11 cellular contexts compared by ENCODE assay signal in the genomic region with DNA sequence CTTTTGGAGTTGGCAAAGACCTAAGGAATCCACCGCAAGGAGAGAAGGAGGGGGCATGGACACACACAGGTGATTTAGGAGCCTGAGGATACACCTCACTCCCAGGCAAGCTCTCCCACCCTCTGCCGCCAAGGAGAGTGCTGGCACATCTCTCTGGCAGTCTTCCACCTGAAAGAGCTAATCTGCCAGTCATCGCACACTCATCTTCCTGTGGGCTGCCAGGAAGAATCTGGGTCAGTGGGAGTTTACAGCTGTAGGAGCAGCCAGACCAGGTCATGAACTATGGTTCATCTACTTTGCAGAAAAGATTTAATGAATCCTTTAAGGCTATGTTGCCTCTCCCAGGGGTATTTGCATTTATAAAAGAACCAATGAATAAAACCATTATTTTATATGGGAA.
DNase-seq lines count a peak whose midpoint lies in the region; ATAC-seq, FAIRE-seq and TF ChIP-seq lines count a peak whose summit lies in the region.
"Had no signal": no experiment of that assay in that cellular context is flagged by ENCODE, and none has a peak within 500 bp of the region (broad histone marks: within the 10 kb centered on the region; RNA-seq: fewer than 3 reads in every experiment).

No MANE protein-coding gene starts in this region.

- H3K4me1 ChIP-seq in Panc1 (ENCODE audit: control insufficient read depth, insufficient read depth, low read length) = peaks cover 19% of the 10 kb centered on the region; the same call in 1 of the 2 replicates

- H3K4me1 Mint-ChIP-seq in T-cell = no peaks in the 10 kb centered on the region
- H3K4me1 Mint-ChIP-seq: activated naive CD8-positive, alpha-beta T cell treated with anti-CD3 and anti-CD28 coated beads, Interleukin-2, amount 10 ng/mL, durations not matched to agents 7 days and 5 days; IgD-negative memory B cell had no signal

- H3K9me3 ChIP-seq in Panc1 (ENCODE audit: control insufficient read depth, insufficient read depth, low read depth, low read length) = no peaks in the 10 kb centered on the region

- no peak overlapping the region for H3K4me3 Mint-ChIP-seq in T-cell
- H3K4me3 Mint-ChIP-seq: activated naive CD8-positive, alpha-beta T cell treated with anti-CD3 and anti-CD28 coated beads, Interleukin-2, amount 10 ng/mL, durations not matched to agents 7 days and 5 days; IgD-negative memory B cell had no signal

- no peaks in the 10 kb centered on the region for H3K9me3 Mint-ChIP-seq in T-cell
- H3K9me3 Mint-ChIP-seq: activated naive CD8-positive, alpha-beta T cell treated with anti-CD3 and anti-CD28 coated beads, Interleukin-2, amount 10 ng/mL, durations not matched to agents 7 days and 5 days; IgD-negative memory B cell had no signal

- TF ChIP-seq CTCF in Panc1 (IDR thresholded peaks at IDR 0.05) = no peak

- ATAC-seq in Panc1 (peak; percentile 70), esophagus mucosa (peak; percentile 74), T-cell (replicated peaks in 1 of 4) (no peak), GM21737 (IDR thresholded peaks at IDR 0.05; ENCODE audit: unreplicated experiment) (no peak), HG03469 (IDR thresholded peaks at IDR 0.05; ENCODE audit: unreplicated experiment) (no peak)

- BruUV-seq in Panc1 (replicated peaks; lab: Mats Ljungman, UMichigan) = no TSS peak

- CTCF ChIA-PET in Panc1 (lab: Charles Lee) = interaction anchor here (1.2 kb wide), 1 partner anchor 49 kb away, joined by 3 read pairs; no protein-coding TSS in a partner anchor
- CTCF ChIA-PET in T-cell (lab: Charles Lee) = no interaction called here

- H3K27ac Mint-ChIP-seq in T-cell = no peak overlapping the region
- H3K27ac Mint-ChIP-seq: activated naive CD8-positive, alpha-beta T cell treated with anti-CD3 and anti-CD28 coated beads, Interleukin-2, amount 10 ng/mL, durations not matched to agents 7 days and 5 days; IgD-negative memory B cell had no signal

- DNase-seq in H54 (ENCODE audit: insufficient read length, low spot score) = peak; percentile 52
- no peak for DNase-seq in Panc1 (ENCODE audit: low read depth, low spot score)
- peak; percentile 44 for DNase-seq in retina
- no peak for DNase-seq in T-cell
- DNase-seq in MV-4-11 (lab: John Stamatoyannopoulos, UW) = no peak
- DNase-seq: activated naive CD8-positive, alpha-beta T cell treated with anti-CD3 and anti-CD28 coated beads, Interleukin-2, amount 10 ng/mL, durations not matched to agents 7 days and 5 days; DMS79 had no signal

- no peak for TF ChIP-seq POLR2A in H54 (IDR thresholded peaks at IDR 0.05; ENCODE audit: low read depth, low read length)

- no peak overlapping the region for H3K4me3 ChIP-seq in Panc1 (ENCODE audit: low read depth in 2 of 2, low read length in 2 of 2)

- no peaks in the 10 kb centered on the region for H3K27me3 ChIP-seq in Panc1 (ENCODE audit: control insufficient read depth, insufficient read depth, low read length)

- POLR2A ChIA-PET in Panc1 (lab: Charles Lee) = no interaction called here
- POLR2A ChIA-PET in T-cell (lab: Charles Lee) = interaction anchor here in 1 of 2 donors (0.6 kb wide), 1 partner anchor 244 kb away, joined by 3 read pairs; no protein-coding TSS in a partner anchor

- H3K27ac ChIP-seq in Panc1 (ENCODE audit: low read length) = 0 out of 2 replicates have a peak overlapping the region, but pooled peaks have one; percentile 2

- intact Hi-C loops in Panc1 (cut with micrococcal nuclease; ENCODE audit: unreplicated experiment) = loop anchor here (2.0 to 10.0 kb wide), 2 partner anchors 107 to 177 kb away; no protein-coding TSS in a partner anchor

- no peaks in the 10 kb centered on the region for H3K36me3 ChIP-seq in Panc1 (ENCODE audit: control insufficient read depth, insufficient read depth, low read length)

- FAIRE-seq in H54 (lab: Jason Lieb, UNC) = peak; percentile 96

- H3K27me3 Mint-ChIP-seq in T-cell = peaks cover 0 to under 1% of the 10 kb centered on the region in 2 donors
- H3K27me3 Mint-ChIP-seq: IgD-negative memory B cell had no signal

- no peaks in the 10 kb centered on the region for H3K36me3 Mint-ChIP-seq in T-cell
- H3K36me3 Mint-ChIP-seq: activated naive CD8-positive, alpha-beta T cell treated with anti-CD3 and anti-CD28 coated beads, Interleukin-2, amount 10 ng/mL, durations not matched to agents 7 days and 5 days; IgD-negative memory B cell had no signal

- in situ Hi-C loops in Panc1 (cut with HindIII; ENCODE audit: low pct_unique_long_range_greater_than_20kb, low sequenced_read_pairs) = no loop called here

Comparison
In these comparisons a context has a peak if more than half of its experiments do, and no peak if none do; other contexts are left out.
1. DNase-seq: peak in H54 (single experiment) and retina (single experiment); none in Panc1 (single experiment), T-cell (0 of 34) and MV-4-11 (single experiment).
2. ATAC-seq: peak in Panc1 (single experiment) and esophagus mucosa (single experiment); none in T-cell (0 of 4), GM21737 (single experiment) and HG03469 (single experiment).